19 cellular contexts compared by ENCODE assay signal in genomic region chr1:179575497-179576314, GRCh38. TPM values are rescaled to one million over a fixed set of nuclear protein-coding genes. Genes with fewer than 3 reads are reported as not detected.
DNase-seq lines count a peak whose midpoint lies in the region; ATAC-seq and TF ChIP-seq lines count a peak whose summit lies in the region.
"Had no signal": no experiment of that assay in that cellular context is flagged by ENCODE, and none has a peak within 500 bp of the region (broad histone marks: within the 10 kb centered on the region; RNA-seq: fewer than 3 reads in every experiment).

Gene NPHS2 (minus strand): TSS chr1:179575948. CDS start chr1:179575864, 84 bp downstream.

- ATAC-seq in WTC11 (peak; percentile 88), left colon (peak; percentile 83)
- peak; percentile 16 for ATAC-seq in stimulated activated effector memory CD8-positive, alpha-beta T cell treated with anti-CD3 and anti-CD28 coated beads, Interleukin-12 subunit alpha, Interleukin-12 subunit beta, amount 100 ng/mL, for 72 hours

- peaks cover 58% of the 10 kb centered on the region for H3K27me3 Mint-ChIP-seq in WTC11 (ENCODE audit: low read depth)
- H3K27me3 Mint-ChIP-seq in osteocyte (ENCODE audit: unreplicated experiment), result peaks cover 50% of the 10 kb centered on the region

- no peak for TF ChIP-seq CTCF in WTC11 (IDR thresholded peaks at IDR 0.05)
- no peak for TF ChIP-seq CTCF in osteocyte (IDR thresholded peaks at IDR 0.05)

- intact Hi-C loops in left colon (cut with DNase I, micrococcal nuclease), result no loop called here

- H3K4me3 Mint-ChIP-seq in WTC11, result peak within 1 kb of the TSS; percentile 67
- no peak within 1 kb of the TSS for H3K4me3 Mint-ChIP-seq in stimulated activated effector memory CD8-positive, alpha-beta T cell treated with anti-CD3 and anti-CD28 coated beads, Interleukin-12 subunit alpha, Interleukin-12 subunit beta, amount 100 ng/mL, for 72 hours
- no peak within 1 kb of the TSS for H3K4me3 Mint-ChIP-seq in osteocyte (ENCODE audit: unreplicated experiment)
- H3K4me3 Mint-ChIP-seq: activated T-helper 1 cell treated with anti-CD3 and anti-CD28 coated beads, Interleukin-12 subunit alpha, Interleukin-12 subunit beta, Interleukin-2, Interleukin-4 antibody, amounts not matched to agents 30 ng/mL and 10 ng/mL and 1 ng/mL, durations not matched to agents 14 hours and 24 hours and 36 hours had no signal

- CTCF ChIA-PET in WTC11 (lab: Charles Lee), result interaction anchor here (0.6 to 1.8 kb wide), 10 partner anchors 8 to 470 kb away, joined by 3 to 18 read pairs (median 5); partner anchors contain the start of gene TDRD5

- peaks cover 8% of the 10 kb centered on the region for H3K4me1 Mint-ChIP-seq in WTC11
- H3K4me1 Mint-ChIP-seq in stimulated activated effector memory CD8-positive, alpha-beta T cell treated with anti-CD3 and anti-CD28 coated beads, Interleukin-12 subunit alpha, Interleukin-12 subunit beta, amount 100 ng/mL, for 72 hours, result no peaks in the 10 kb centered on the region
- no peaks in the 10 kb centered on the region for H3K4me1 Mint-ChIP-seq in osteocyte (ENCODE audit: unreplicated experiment)

- POLR2A ChIA-PET in WTC11 (lab: Charles Lee), result interaction anchor here (1.4 kb wide), 1 partner anchor 11 kb away, joined by 6 read pairs; no protein-coding TSS in a partner anchor

- H3K9me3 Mint-ChIP-seq in WTC11, result peaks cover 11% of the 10 kb centered on the region
- H3K9me3 Mint-ChIP-seq in stimulated activated effector memory CD8-positive, alpha-beta T cell treated with anti-CD3 and anti-CD28 coated beads, Interleukin-12 subunit alpha, Interleukin-12 subunit beta, amount 100 ng/mL, for 72 hours, result no peaks in the 10 kb centered on the region
- no peaks in the 10 kb centered on the region for H3K9me3 Mint-ChIP-seq in osteocyte (ENCODE audit: unreplicated experiment)
- H3K9me3 Mint-ChIP-seq: activated T-helper 1 cell treated with anti-CD3 and anti-CD28 coated beads, Interleukin-12 subunit alpha, Interleukin-12 subunit beta, Interleukin-2, Interleukin-4 antibody, amounts not matched to agents 30 ng/mL and 10 ng/mL and 1 ng/mL, durations not matched to agents 14 hours and 24 hours and 36 hours had no signal

- DNase-seq in NCI-H748 (lab: John Stamatoyannopoulos, UW; ENCODE audit: unreplicated experiment), result peak; percentile 18
- no peak for DNase-seq in NCI-H748 treated with DMSO at 0.1 percent for 48 hours (lab: John Stamatoyannopoulos, UW)
- DNase-seq in WTC11 (ENCODE audit: low spot score), result peak; percentile 48
- no peak for DNase-seq in left colon
- DNase-seq in stimulated activated effector memory CD8-positive, alpha-beta T cell treated with anti-CD3 and anti-CD28 coated beads, Interleukin-12 subunit alpha, Interleukin-12 subunit beta, amount 100 ng/mL, for 72 hours (ENCODE audit: low spot score in 2 of 2), result no peak
- no peak for DNase-seq in NCI-H128 (lab: John Stamatoyannopoulos, UW; ENCODE audit: unreplicated experiment)
- DNase-seq in C1 segment of cervical spinal cord (lab: John Stamatoyannopoulos, UW), result no peak
- DNase-seq in osteocyte (ENCODE audit: extremely low spot score, unreplicated experiment), result no peak
- DNase-seq: activated CD4-positive, alpha-beta T cell treated with anti-CD3 and anti-CD28 coated beads for 4 hours; amygdala; DMS153; dorsolateral prefrontal cortex; foreskin fibroblast; left cardiac atrium; NCI-H2081 treated with DMSO at 0.1 percent for 48 hours; ovary; T-helper 1 cell; uterus had no signal

- H3K36me3 Mint-ChIP-seq in WTC11 (peaks cover 10% of the 10 kb centered on the region), osteocyte (ENCODE audit: unreplicated experiment) (no peaks in the 10 kb centered on the region)
- no peaks in the 10 kb centered on the region for H3K36me3 Mint-ChIP-seq in stimulated activated effector memory CD8-positive, alpha-beta T cell treated with anti-CD3 and anti-CD28 coated beads, Interleukin-12 subunit alpha, Interleukin-12 subunit beta, amount 100 ng/mL, for 72 hours

- H3K27ac Mint-ChIP-seq in WTC11, result no peak within 1 kb of the TSS
- no peak within 1 kb of the TSS for H3K27ac Mint-ChIP-seq in stimulated activated effector memory CD8-positive, alpha-beta T cell treated with anti-CD3 and anti-CD28 coated beads, Interleukin-12 subunit alpha, Interleukin-12 subunit beta, amount 100 ng/mL, for 72 hours
- H3K27ac Mint-ChIP-seq in osteocyte (ENCODE audit: unreplicated experiment), result no peak within 1 kb of the TSS
- H3K27ac Mint-ChIP-seq: activated T-helper 1 cell treated with anti-CD3 and anti-CD28 coated beads, Interleukin-12 subunit alpha, Interleukin-12 subunit beta, Interleukin-2, Interleukin-4 antibody, amounts not matched to agents 30 ng/mL and 10 ng/mL and 1 ng/mL, durations not matched to agents 14 hours and 24 hours and 36 hours had no signal

TF ChIP-seq in WTC11, 78 proteins besides CTCF, POLR2A, EP300 and RAD21 (continues in another document):
- no peak for TF ChIP-seq ETV6 (CRISPR knock-in tag; IDR thresholded peaks at IDR 0.05)
- TF ChIP-seq CREM (CRISPR knock-in tag; IDR thresholded peaks at IDR 0.05), result peak; percentile 44; the same call in 1 of the 2 replicates
- TF ChIP-seq ESRRA (CRISPR knock-in tag; IDR thresholded peaks at IDR 0.05; ENCODE audit: borderline replicate concordance), result no peak
- TF ChIP-seq MLX (CRISPR knock-in tag; IDR thresholded peaks at IDR 0.05), result no peak
- TF ChIP-seq GTF2I (CRISPR knock-in tag; conservative IDR thresholded peaks at IDR 0.05), result no peak
- no peak for TF ChIP-seq MYBL2 (CRISPR knock-in tag; IDR thresholded peaks at IDR 0.05)
- no peak for TF ChIP-seq MXD4 (CRISPR knock-in tag; IDR thresholded peaks at IDR 0.05; ENCODE audit: borderline replicate concordance)
- no peak for TF ChIP-seq ZNF512 (CRISPR knock-in tag; IDR thresholded peaks at IDR 0.05; ENCODE audit: borderline replicate concordance)
- TF ChIP-seq HMGXB4 (CRISPR knock-in tag; IDR thresholded peaks at IDR 0.05), result peak; percentile 94; the same call in 1 of the 2 replicates
- no peak; the same call in 1 of the 2 replicates for TF ChIP-seq SP1 (CRISPR knock-in tag; conservative IDR thresholded peaks at IDR 0.05)
- no peak for TF ChIP-seq ZNF396 (CRISPR knock-in tag; IDR thresholded peaks at IDR 0.05; ENCODE audit: borderline replicate concordance)
- TF ChIP-seq SOX15 (CRISPR knock-in tag; IDR thresholded peaks at IDR 0.05), result no peak
- TF ChIP-seq SMAD3 (CRISPR knock-in tag; IDR thresholded peaks at IDR 0.05; ENCODE audit: borderline replicate concordance), result no peak
- TF ChIP-seq EMX1 (CRISPR knock-in tag; IDR thresholded peaks at IDR 0.05), result no peak
- no peak for TF ChIP-seq E2F4 (CRISPR knock-in tag; IDR thresholded peaks at IDR 0.05; ENCODE audit: borderline replicate concordance, low read depth)
- TF ChIP-seq ZNF232 (CRISPR knock-in tag; IDR thresholded peaks at IDR 0.05), result no peak

RNA-seq across cellular contexts. Expression of gene NPHS2, which starts in this region (rescaled TPM):
- total RNA-seq in WTC11 (2021) (not detected in 3 replicates), left colon (under 1 TPM in 1 of 2 donors, not detected in 1; 0.20 TPM), osteocyte (not detected in 2 replicates)
- total RNA-seq: activated T-helper 1 cell treated with anti-CD3 and anti-CD28 coated beads, Interleukin-12 subunit alpha, Interleukin-12 subunit beta, Interleukin-2, Interleukin-4 antibody, amounts not matched to agents 30 ng/mL and 10 ng/mL and 1 ng/mL, durations not matched to agents 14 hours and 24 hours and 36 hours; dorsolateral prefrontal cortex; left cardiac atrium; uterus had no signal

Comparison
In these comparisons a context has a peak if more than half of its experiments do, and no peak if none do; other contexts are left out.
1. Peak in DNase-seq and ATAC-seq in WTC11; RNA of the gene not detected or under 1 TPM.
2. Peak in ATAC-seq in left colon; RNA of the gene not detected or under 1 TPM.
3. ATAC-seq: peak in every context shown above with its lines; median percentile 88 in WTC11; 83 in left colon; 16 in stimulated activated effector memory CD8-positive, alpha-beta T cell treated with anti-CD3 and anti-CD28 coated beads, Interleukin-12 subunit alpha, Interleukin-12 subunit beta, amount 100 ng/mL, for 72 hours.